In the genomic region with DNA sequence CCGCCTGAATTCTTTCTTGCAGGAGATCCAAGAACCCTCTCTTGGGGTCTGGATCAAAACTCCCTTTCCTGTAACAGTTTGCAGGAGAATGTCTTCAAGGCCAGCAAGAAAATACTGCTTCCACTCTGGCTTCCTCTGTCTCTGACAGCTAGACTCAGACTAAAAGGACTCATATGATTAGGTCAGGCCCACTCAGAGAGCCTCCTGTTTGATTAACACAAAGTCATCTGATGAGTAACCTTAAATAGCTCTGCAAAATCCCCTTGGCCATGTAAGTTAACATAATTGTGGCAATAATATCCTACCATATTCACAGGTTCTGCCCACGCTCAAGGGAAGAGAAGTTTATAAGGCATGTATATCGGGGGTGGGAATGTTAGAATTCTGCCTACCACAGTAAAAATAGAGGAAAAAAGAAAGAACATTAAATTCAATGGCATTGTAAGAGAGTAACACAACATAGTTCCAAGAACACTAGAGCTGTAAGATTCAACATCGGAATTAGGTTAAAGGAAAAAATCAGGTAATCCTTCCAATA, we compare ENCODE assay signal across 21 cellular contexts. TPM values are rescaled to one million over a fixed set of nuclear protein-coding genes. Genes with fewer than 3 reads are reported as not detected.
"Had no signal": no experiment of that assay in that cellular context is flagged by ENCODE, and none has a peak within 500 bp of the region (broad histone marks: within the 10 kb centered on the region; RNA-seq: fewer than 3 reads in every experiment).

No MANE protein-coding gene starts in this region.

- H3K9me3 Mint-ChIP-seq: activated naive CD4-positive, alpha-beta T cell treated with anti-CD3 and anti-CD28 coated beads, Interleukin-2, amount 10 ng/mL, durations not matched to agents 7 days and 5 days; activated T-helper 17 cell treated with anti-CD3 and anti-CD28 coated beads, Interleukin-2, amount 50 U/mL, for 72 hours; natural killer cell treated with Interleukin-12 subunit alpha and Interleukin-12 subunit beta and Interleukin-15 and Interleukin-18, amount 100 ng/mL, for 72 hours had no signal

- H2AFZ ChIP-seq: hepatocyte had no signal

- H3K36me3 ChIP-seq: gastroesophageal sphincter, sigmoid colon, thoracic aorta had no signal

- H3K9ac ChIP-seq: SK-N-SH had no signal

- H3K9me2 ChIP-seq: SK-N-SH had no signal

- H3K79me2 ChIP-seq: hepatocyte had no signal

- H3K27ac Mint-ChIP-seq: activated CD8-positive, alpha-beta T cell treated with anti-CD3 and anti-CD28 coated beads, Interleukin-2, amount 10 ng/mL, durations not matched to agents 7 days and 5 days; activated naive CD4-positive, alpha-beta T cell treated with anti-CD3 and anti-CD28 coated beads, Interleukin-2, amount 10 ng/mL, durations not matched to agents 7 days and 5 days; activated T-helper 17 cell treated with anti-CD3 and anti-CD28 coated beads, Interleukin-2, amount 50 U/mL, for 72 hours; natural killer cell treated with Interleukin-12 subunit alpha and Interleukin-12 subunit beta and Interleukin-15 and Interleukin-18, amount 100 ng/mL, for 72 hours; progenitor cell of endocrine pancreas had no signal

- H3K27me3 ChIP-seq: gastroesophageal sphincter, hepatocyte, sigmoid colon had no signal

- DNase-seq: activated CD4-positive, alpha-beta T cell treated with anti-CD3 and anti-CD28 coated beads for 4 hours; activated CD8-positive, alpha-beta T cell treated with anti-CD3 and anti-CD28 coated beads, Interleukin-2, amount 10 ng/mL, durations not matched to agents 7 days and 5 days; activated naive CD4-positive, alpha-beta T cell treated with anti-CD3 and anti-CD28 coated beads, Interleukin-2, amount 10 ng/mL, durations not matched to agents 7 days and 5 days; kidney glomerular epithelial cell; nucleus accumbens; sigmoid colon; SK-N-SH; stimulated activated CD4-positive, alpha-beta T cell treated with anti-CD3 and anti-CD28 coated beads, Interleukin-12 subunit alpha, Interleukin-12 subunit beta, amount 100 ng/mL, for 4 hours; stimulated activated CD8-positive, alpha-beta memory T cell treated with anti-CD3 and anti-CD28 coated beads, Interleukin-4, amount 100 ng/mL, for 48 hours; stimulated activated naive CD8-positive, alpha-beta T cell treated with anti-CD3 and anti-CD28 coated beads, Interleukin-15, Interleukin-2, amounts not matched to agents 100 U/mL and 50 U/mL, for 24 hours; T-helper 1 cell had no signal

- H3K4me1 Mint-ChIP-seq: activated naive CD4-positive, alpha-beta T cell treated with anti-CD3 and anti-CD28 coated beads, Interleukin-2, amount 10 ng/mL, durations not matched to agents 7 days and 5 days; activated T-helper 17 cell treated with anti-CD3 and anti-CD28 coated beads, Interleukin-2, amount 50 U/mL, for 72 hours had no signal

- ATAC-seq: activated CD8-positive, alpha-beta T cell treated with anti-CD3 and anti-CD28 coated beads, Interleukin-2, amount 10 ng/mL, durations not matched to agents 7 days and 5 days; activated T-helper 17 cell treated with anti-CD3 and anti-CD28 coated beads, Interleukin-2, amount 50 U/mL, for 72 hours; gastroesophageal sphincter; natural killer cell treated with Interleukin-12 subunit alpha and Interleukin-12 subunit beta and Interleukin-15 and Interleukin-18, amount 100 ng/mL, for 72 hours; stimulated activated naive CD8-positive, alpha-beta T cell treated with anti-CD3 and anti-CD28 coated beads, Interleukin-15, Interleukin-2, amounts not matched to agents 100 U/mL and 50 U/mL, for 24 hours had no signal

- H3K27ac ChIP-seq: gastroesophageal sphincter, hepatocyte, sigmoid colon had no signal

- H3K36me3 Mint-ChIP-seq: activated naive CD4-positive, alpha-beta T cell treated with anti-CD3 and anti-CD28 coated beads, Interleukin-2, amount 10 ng/mL, durations not matched to agents 7 days and 5 days; natural killer cell treated with Interleukin-12 subunit alpha and Interleukin-12 subunit beta and Interleukin-15 and Interleukin-18, amount 100 ng/mL, for 72 hours had no signal

- H3K4me3 Mint-ChIP-seq: activated CD8-positive, alpha-beta T cell treated with anti-CD3 and anti-CD28 coated beads, Interleukin-2, amount 10 ng/mL, durations not matched to agents 7 days and 5 days; activated naive CD4-positive, alpha-beta T cell treated with anti-CD3 and anti-CD28 coated beads, Interleukin-2, amount 10 ng/mL, durations not matched to agents 7 days and 5 days; activated T-helper 17 cell treated with anti-CD3 and anti-CD28 coated beads, Interleukin-2, amount 50 U/mL, for 72 hours; natural killer cell treated with Interleukin-12 subunit alpha and Interleukin-12 subunit beta and Interleukin-15 and Interleukin-18, amount 100 ng/mL, for 72 hours had no signal

- H3K4me3 ChIP-seq: gastroesophageal sphincter, hepatocyte, sigmoid colon, thoracic aorta had no signal

- H3K9me3 ChIP-seq: gastroesophageal sphincter, sigmoid colon, SK-N-SH, thoracic aorta had no signal

- H3K4me2 ChIP-seq: hepatocyte, SK-N-SH had no signal

RNA-seq across cellular contexts. Expression of gene HHATL, which starts 20.6 kb away (rescaled TPM):
- total RNA-seq: activated CD8-positive, alpha-beta T cell treated with anti-CD3 and anti-CD28 coated beads, Interleukin-2, amount 10 ng/mL, durations not matched to agents 7 days and 5 days; activated T-helper 17 cell treated with anti-CD3 and anti-CD28 coated beads, Interleukin-2, amount 50 U/mL, for 72 hours; chondrocyte; endothelial cell of umbilical vein; hepatocyte; lung microvascular endothelial cell; natural killer cell treated with Interleukin-12 subunit alpha and Interleukin-12 subunit beta and Interleukin-15 and Interleukin-18, amount 100 ng/mL, for 72 hours; progenitor cell of endocrine pancreas; sigmoid colon; thoracic aorta had no signal
- polyA plus RNA-seq: endothelial cell of umbilical vein, hepatocyte, SK-N-SH had no signal

RNA-seq across cellular contexts. Expression of gene KLHL40, which starts 37.9 kb away (rescaled TPM):
- total RNA-seq: activated CD8-positive, alpha-beta T cell treated with anti-CD3 and anti-CD28 coated beads, Interleukin-2, amount 10 ng/mL, durations not matched to agents 7 days and 5 days; activated T-helper 17 cell treated with anti-CD3 and anti-CD28 coated beads, Interleukin-2, amount 50 U/mL, for 72 hours; chondrocyte; endothelial cell of umbilical vein; gastroesophageal sphincter; hepatocyte; lung microvascular endothelial cell; mucosa of gallbladder; natural killer cell treated with Interleukin-12 subunit alpha and Interleukin-12 subunit beta and Interleukin-15 and Interleukin-18, amount 100 ng/mL, for 72 hours; progenitor cell of endocrine pancreas; thoracic aorta had no signal
- polyA plus RNA-seq: endothelial cell of umbilical vein, hepatocyte, sigmoid colon, SK-N-SH had no signal

RNA-seq across cellular contexts. Expression of gene CCDC13, which starts 49.8 kb away (rescaled TPM):
- polyA plus RNA-seq: hepatocyte had no signal
